ENCODE assay signal across 20 cellular contexts in the genomic region with DNA sequence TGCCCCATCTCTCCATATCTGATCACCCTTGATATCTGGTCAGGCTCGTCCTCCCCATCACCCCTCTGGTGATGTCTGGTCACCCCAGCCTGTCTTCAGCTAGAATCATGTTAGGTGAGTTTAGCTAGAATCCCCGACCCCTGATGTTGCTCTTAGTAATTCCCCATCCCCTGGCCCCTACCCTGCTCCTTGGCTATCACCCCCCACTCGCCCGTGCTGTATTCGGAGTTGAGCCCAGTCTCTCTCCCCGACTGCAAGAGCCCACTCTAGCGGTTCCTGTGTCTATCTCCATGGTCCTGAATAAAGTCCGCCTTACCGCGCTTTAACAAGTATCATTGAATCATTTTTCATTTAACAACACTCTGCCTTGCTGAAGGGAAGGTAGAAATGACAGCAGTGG. TPM values are rescaled to one million over a fixed set of nuclear protein-coding genes. Genes with fewer than 3 reads are reported as not detected.
DNase-seq lines count a peak whose midpoint lies in the region; ATAC-seq and TF ChIP-seq lines count a peak whose summit lies in the region.
"Had no signal": no experiment of that assay in that cellular context is flagged by ENCODE, and none has a peak within 500 bp of the region (broad histone marks: within the 10 kb centered on the region; RNA-seq: fewer than 3 reads in every experiment).

No MANE protein-coding gene starts in this region.

- no peak overlapping the region for H3K23ac ChIP-seq in mesenchymal stem cell (ENCODE audit: low read length in 2 of 2)

- peak; percentile 54 for DNase-seq in natural killer cell treated with Interleukin-12 subunit alpha and Interleukin-12 subunit beta and Interleukin-15 and Interleukin-18, amount 100 ng/mL, for 72 hours (ENCODE audit: low spot score)
- no peak for DNase-seq in natural killer cell
- DNase-seq in mesenchymal stem cell, result no peak
- DNase-seq in osteoblast (ENCODE audit: insufficient read length, low spot score, missing footprints), result peak; percentile 6
- DNase-seq in vagina (ENCODE audit: extremely low spot score in 2 of 2), result no peak
- no peak for DNase-seq in stimulated activated naive CD4-positive, alpha-beta T cell treated with Interleukin-2 at 50 U/mL for 16 hours (lab: John Stamatoyannopoulos, UW)
- DNase-seq in midbrain (lab: John Stamatoyannopoulos, UW), result no peak
- DNase-seq in activated naive CD4-positive, alpha-beta T cell treated with anti-CD3 and anti-CD28 coated beads, Interleukin-2, amount 10 ng/mL, durations not matched to agents 7 days and 5 days, result no peak
- DNase-seq: CD4-positive, CD25-positive, alpha-beta regulatory T cell; EL; GF-D8; MG63; NCI-H1417; NCI-H1694 treated with DMSO at 0.1 percent for 48 hours; NCI-H446 treated with DMSO at 0.1 percent for 48 hours; NCI-H526 treated with DMSO at 0.1 percent for 48 hours; OCI-M1 had no signal

- H3K27ac ChIP-seq in mesenchymal stem cell (ENCODE audit: low read length, poor library complexity, severe bottlenecking) (no peak overlapping the region), osteoblast (ENCODE audit: low read depth, low read length) (no peak overlapping the region), vagina (peak overlapping the region; percentile 12)

- H3K4me3 Mint-ChIP-seq in natural killer cell treated with Interleukin-12 subunit alpha and Interleukin-12 subunit beta and Interleukin-15 and Interleukin-18, amount 100 ng/mL, for 72 hours, result no peak overlapping the region
- H3K4me3 Mint-ChIP-seq in natural killer cell, result no peak overlapping the region
- no peak overlapping the region for H3K4me3 Mint-ChIP-seq in activated naive CD4-positive, alpha-beta T cell treated with anti-CD3 and anti-CD28 coated beads, Interleukin-2, amount 10 ng/mL, durations not matched to agents 7 days and 5 days
- H3K4me3 Mint-ChIP-seq: CD4-positive, CD25-positive, alpha-beta regulatory T cell had no signal

- H3K14ac ChIP-seq in mesenchymal stem cell (ENCODE audit: low read length in 2 of 2), result no peak overlapping the region

- H3K4me3 ChIP-seq in mesenchymal stem cell (ENCODE audit: insufficient read depth in 1 of 2, low read depth in 1 of 2, low read length in 2 of 2), result no peak overlapping the region
- no peak overlapping the region for H3K4me3 ChIP-seq in osteoblast (ENCODE audit: insufficient read depth, low read length)
- no peak overlapping the region for H3K4me3 ChIP-seq in vagina
- H3K4me3 ChIP-seq: K562, MG63 had no signal

- H4K91ac ChIP-seq in mesenchymal stem cell (ENCODE audit: low read length), result no peak overlapping the region

- H3K4me1 Mint-ChIP-seq in natural killer cell treated with Interleukin-12 subunit alpha and Interleukin-12 subunit beta and Interleukin-15 and Interleukin-18, amount 100 ng/mL, for 72 hours (ENCODE audit: low read depth in 2 of 2), result no peaks in the 10 kb centered on the region
- no peaks in the 10 kb centered on the region for H3K4me1 Mint-ChIP-seq in natural killer cell
- H3K4me1 Mint-ChIP-seq in activated naive CD4-positive, alpha-beta T cell treated with anti-CD3 and anti-CD28 coated beads, Interleukin-2, amount 10 ng/mL, durations not matched to agents 7 days and 5 days, result no peaks in the 10 kb centered on the region
- H3K4me1 Mint-ChIP-seq: CD4-positive, CD25-positive, alpha-beta regulatory T cell had no signal

- no peak overlapping the region for H2BK120ac ChIP-seq in mesenchymal stem cell (ENCODE audit: low read depth, low read length)

- H4K8ac ChIP-seq in mesenchymal stem cell (ENCODE audit: low read length), result no peak overlapping the region

- H3K27ac Mint-ChIP-seq in natural killer cell treated with Interleukin-12 subunit alpha and Interleukin-12 subunit beta and Interleukin-15 and Interleukin-18, amount 100 ng/mL, for 72 hours, result no peak overlapping the region
- H3K27ac Mint-ChIP-seq in natural killer cell, result no peak overlapping the region
- no peak overlapping the region for H3K27ac Mint-ChIP-seq in activated naive CD4-positive, alpha-beta T cell treated with anti-CD3 and anti-CD28 coated beads, Interleukin-2, amount 10 ng/mL, durations not matched to agents 7 days and 5 days
- H3K27ac Mint-ChIP-seq: CD4-positive, CD25-positive, alpha-beta regulatory T cell had no signal

- no peak overlapping the region for H3K4me2 ChIP-seq in mesenchymal stem cell (ENCODE audit: low read length, poor library complexity, severe bottlenecking)
- H3K4me2 ChIP-seq in osteoblast (ENCODE audit: insufficient read depth, low read length), result no peak overlapping the region

- H3K9me3 ChIP-seq in mesenchymal stem cell (ENCODE audit: control insufficient read depth, low read length), result no peaks in the 10 kb centered on the region
- H3K9me3 ChIP-seq in osteoblast (ENCODE audit: low read depth, low read length), result no peaks in the 10 kb centered on the region
- no peaks in the 10 kb centered on the region for H3K9me3 ChIP-seq in vagina
- H3K9me3 ChIP-seq: BE2C had no signal

- intact Hi-C loops in natural killer cell (cut with micrococcal nuclease) (no loop called here), vagina (cut with DNase I) (no loop called here)

- CTCF ChIA-PET in activated naive CD4-positive, alpha-beta T cell treated with anti-CD3 and anti-CD28 coated beads, Interleukin-2, amount 10 ng/mL, durations not matched to agents 7 days and 5 days (lab: Charles Lee), result no interaction called here

- H2BK5ac ChIP-seq in mesenchymal stem cell (ENCODE audit: low read depth, low read length, poor library complexity, severe bottlenecking), result no peak overlapping the region

- ATAC-seq in natural killer cell treated with Interleukin-12 subunit alpha and Interleukin-12 subunit beta and Interleukin-15 and Interleukin-18, amount 100 ng/mL, for 72 hours, result no peak
- no peak for ATAC-seq in natural killer cell
- ATAC-seq: HCT116, K562 had no signal

- TF ChIP-seq CTCF in natural killer cell (IDR thresholded peaks at IDR 0.05), result no peak
- no peak for TF ChIP-seq CTCF in osteoblast (IDR thresholded peaks at IDR 0.05; ENCODE audit: extremely low read depth, low read depth, low read length)
- TF ChIP-seq CTCF in vagina (IDR thresholded peaks at IDR 0.05), result no peak

- no peaks in the 10 kb centered on the region for H3K36me3 Mint-ChIP-seq in natural killer cell treated with Interleukin-12 subunit alpha and Interleukin-12 subunit beta and Interleukin-15 and Interleukin-18, amount 100 ng/mL, for 72 hours
- no peaks in the 10 kb centered on the region for H3K36me3 Mint-ChIP-seq in natural killer cell
- H3K36me3 Mint-ChIP-seq in activated naive CD4-positive, alpha-beta T cell treated with anti-CD3 and anti-CD28 coated beads, Interleukin-2, amount 10 ng/mL, durations not matched to agents 7 days and 5 days, result no peaks in the 10 kb centered on the region
- H3K36me3 Mint-ChIP-seq: CD4-positive, CD25-positive, alpha-beta regulatory T cell had no signal

- H3K27me3 ChIP-seq in mesenchymal stem cell (ENCODE audit: control insufficient read depth in 1 of 2, insufficient read depth in 1 of 2, low read length in 2 of 2), result no peaks in the 10 kb centered on the region
- no peaks in the 10 kb centered on the region for H3K27me3 ChIP-seq in osteoblast (ENCODE audit: insufficient read depth, low read length)
- no peaks in the 10 kb centered on the region for H3K27me3 ChIP-seq in vagina
- H3K27me3 ChIP-seq: BE2C, MG63 had no signal

- no peaks in the 10 kb centered on the region for H3K79me1 ChIP-seq in mesenchymal stem cell (replicated peaks; ENCODE audit: low read length, poor library complexity, severe bottlenecking)

- no peak overlapping the region for H3K9ac ChIP-seq in mesenchymal stem cell (ENCODE audit: low read length)

- peaks cover 5% of the 10 kb centered on the region for H4K20me1 ChIP-seq in osteoblast (ENCODE audit: insufficient read depth, low read length)

- H2AK5ac ChIP-seq in mesenchymal stem cell (ENCODE audit: low read length, severe bottlenecking), result no peak overlapping the region

- H3K36me3 ChIP-seq in mesenchymal stem cell (ENCODE audit: control insufficient read depth in 1 of 2, insufficient read depth in 2 of 2, low read depth in 1 of 2, low read length in 2 of 2), result no peaks in the 10 kb centered on the region
- H3K36me3 ChIP-seq in osteoblast (ENCODE audit: insufficient read depth, low read length), result peaks cover 10% of the 10 kb centered on the region
- H3K36me3 ChIP-seq in vagina, result no peaks in the 10 kb centered on the region
- H3K36me3 ChIP-seq: BE2C had no signal

- peak overlapping the region in 1 of 2 experiments; percentile 34 for H3K18ac ChIP-seq in mesenchymal stem cell (ENCODE audit: low read depth in 1 of 2, low read length in 2 of 2)

- H3K9me3 Mint-ChIP-seq in natural killer cell treated with Interleukin-12 subunit alpha and Interleukin-12 subunit beta and Interleukin-15 and Interleukin-18, amount 100 ng/mL, for 72 hours, result no peaks in the 10 kb centered on the region
- no peaks in the 10 kb centered on the region for H3K9me3 Mint-ChIP-seq in natural killer cell
- no peaks in the 10 kb centered on the region for H3K9me3 Mint-ChIP-seq in activated naive CD4-positive, alpha-beta T cell treated with anti-CD3 and anti-CD28 coated beads, Interleukin-2, amount 10 ng/mL, durations not matched to agents 7 days and 5 days

- H2BK12ac ChIP-seq in mesenchymal stem cell (ENCODE audit: low read length in 2 of 2), result no peak overlapping the region

- no peak overlapping the region for H3K4ac ChIP-seq in mesenchymal stem cell (ENCODE audit: low read depth in 1 of 2, low read length in 2 of 2)

- no peak overlapping the region for H2BK15ac ChIP-seq in mesenchymal stem cell (ENCODE audit: low read depth, poor library complexity, severe bottlenecking)

- WGBS in mesenchymal stem cell, result 95% methylated on average over 7 of the region's 10 CpGs

- H3K27me3 Mint-ChIP-seq in natural killer cell treated with Interleukin-12 subunit alpha and Interleukin-12 subunit beta and Interleukin-15 and Interleukin-18, amount 100 ng/mL, for 72 hours, result peaks cover 5 to 7% of the 10 kb centered on the region in 2 donors
- peaks cover 0 to 3% of the 10 kb centered on the region in 2 donors for H3K27me3 Mint-ChIP-seq in natural killer cell (ENCODE audit: low read depth in 2 of 2)
- H3K27me3 Mint-ChIP-seq in activated naive CD4-positive, alpha-beta T cell treated with anti-CD3 and anti-CD28 coated beads, Interleukin-2, amount 10 ng/mL, durations not matched to agents 7 days and 5 days, result no peaks in the 10 kb centered on the region
- H3K27me3 Mint-ChIP-seq: CD4-positive, CD25-positive, alpha-beta regulatory T cell had no signal

- H2AFZ ChIP-seq in mesenchymal stem cell (ENCODE audit: low read depth, low read length) (peak overlapping the region; percentile 2), osteoblast (ENCODE audit: low read length) (no peak overlapping the region)

- TF ChIP-seq POLR2A in vagina (IDR thresholded peaks at IDR 0.05), result no peak

- peaks cover 94% of the 10 kb centered on the region for H3K79me2 ChIP-seq in osteoblast (ENCODE audit: insufficient read depth, low read length)

- no peaks in the 10 kb centered on the region for H3K4me1 ChIP-seq in mesenchymal stem cell (ENCODE audit: control insufficient read depth, insufficient read depth, low read depth, low read length)
- H3K4me1 ChIP-seq in osteoblast (ENCODE audit: insufficient read depth, low read length), result peaks cover 28% of the 10 kb centered on the region
- H3K4me1 ChIP-seq in vagina, result peaks cover 23% of the 10 kb centered on the region
- H3K4me1 ChIP-seq: BE2C had no signal

RNA-seq across cellular contexts. Expression of gene ADAMTS2, which starts 33.7 kb away (rescaled TPM):
- total RNA-seq in natural killer cell treated with Interleukin-12 subunit alpha and Interleukin-12 subunit beta and Interleukin-15 and Interleukin-18, amount 100 ng/mL, for 72 hours, result not detected
- total RNA-seq in natural killer cell (under 1 TPM in 1 of 3 donors, not detected in 2; 0.28 TPM), osteoblast (144 and 203 TPM in 2 replicates), vagina (17.4 TPM)
- 46.7 TPM for polyA plus RNA-seq in mesenchymal stem cell (2013, experiment 1 of 2)
- 45.4 TPM for polyA plus RNA-seq in mesenchymal stem cell (2013, experiment 2 of 2)
- total RNA-seq: CD4-positive, CD25-positive, alpha-beta regulatory T cell; K562 had no signal
- polyA plus RNA-seq: K562 had no signal

Comparison
In these comparisons a context has a peak if more than half of its experiments do, and no peak if none do; other contexts are left out.
1. DNase-seq: peak in natural killer cell treated with Interleukin-12 subunit alpha and Interleukin-12 subunit beta and Interleukin-15 and Interleukin-18, amount 100 ng/mL, for 72 hours (single experiment) and osteoblast (single experiment); none in natural killer cell (single experiment), mesenchymal stem cell (single experiment), vagina (0 of 2), stimulated activated naive CD4-positive, alpha-beta T cell treated with Interleukin-2 at 50 U/mL for 16 hours (single experiment), midbrain (single experiment) and activated naive CD4-positive, alpha-beta T cell treated with anti-CD3 and anti-CD28 coated beads, Interleukin-2, amount 10 ng/mL, durations not matched to agents 7 days and 5 days (single experiment).
2. RNA of gene ADAMTS2, which starts 33.7 kb away (total RNA-seq): 144 to 203 TPM in osteoblast and 17.4 TPM in vagina (single experiment); not detected in natural killer cell treated with Interleukin-12 subunit alpha and Interleukin-12 subunit beta and Interleukin-15 and Interleukin-18, amount 100 ng/mL, for 72 hours and 0.28 TPM in natural killer cell; every median in the first group is over 10 times any median in the second.